In genomic region chr4:7323872-7324650, GRCh38 we compare ENCODE assay signal across 9 cellular contexts.
DNase-seq lines count a peak whose midpoint lies in the region; ATAC-seq and TF ChIP-seq lines count a peak whose summit lies in the region.
"Had no signal": no experiment of that assay in that cellular context is flagged by ENCODE, and none has a peak within 500 bp of the region (broad histone marks: within the 10 kb centered on the region; RNA-seq: fewer than 3 reads in every experiment).

No MANE protein-coding gene starts in this region.

- H3K4me3 Mint-ChIP-seq in central memory CD8-positive, alpha-beta T cell, result peak overlapping the region; percentile 64
- no peak overlapping the region for H3K4me3 Mint-ChIP-seq in stimulated activated naive CD8-positive, alpha-beta T cell treated with anti-CD3 and anti-CD28 coated beads, Interleukin-15, amount 100 ng/mL, for 72 hours

- no peaks in the 10 kb centered on the region for H3K27me3 ChIP-seq in right atrium auricular region

- peaks cover 0 to 15% of the 10 kb centered on the region in 2 donors for H3K9me3 ChIP-seq in right atrium auricular region

- intact Hi-C loops in Right ventricle myocardium superior (cut with DNase I), result no loop called here

- H3K27ac ChIP-seq in right atrium auricular region, result no peak overlapping the region

- H3K36me3 ChIP-seq in right atrium auricular region, result no peaks in the 10 kb centered on the region

- H3K27me3 Mint-ChIP-seq in central memory CD8-positive, alpha-beta T cell, result no peaks in the 10 kb centered on the region
- H3K27me3 Mint-ChIP-seq in stimulated activated naive CD8-positive, alpha-beta T cell treated with anti-CD3 and anti-CD28 coated beads, Interleukin-15, amount 100 ng/mL, for 72 hours, result peaks cover 21% of the 10 kb centered on the region

- peak overlapping the region; percentile 87 for H3K27ac Mint-ChIP-seq in central memory CD8-positive, alpha-beta T cell (ENCODE audit: low read depth)
- H3K27ac Mint-ChIP-seq in stimulated activated naive CD8-positive, alpha-beta T cell treated with anti-CD3 and anti-CD28 coated beads, Interleukin-15, amount 100 ng/mL, for 72 hours, result peak overlapping the region in 1 of 2 donors; percentile 20

- peaks cover 0 to 6% of the 10 kb centered on the region in 2 donors for H3K4me1 ChIP-seq in right atrium auricular region

- no peak overlapping the region for H3K4me3 ChIP-seq in right atrium auricular region

- peaks cover 10% of the 10 kb centered on the region for H3K36me3 Mint-ChIP-seq in central memory CD8-positive, alpha-beta T cell (ENCODE audit: insufficient read depth)

- peak; percentile 22 for DNase-seq in Right ventricle myocardium superior
- DNase-seq in right atrium auricular region (ENCODE audit: low spot score), result no peak
- peak; percentile 68 for DNase-seq in NCI-H2107 (lab: John Stamatoyannopoulos, UW)
- peak in 1 of 2 donors; percentile 50 for DNase-seq in central memory CD8-positive, alpha-beta T cell (ENCODE audit: low spot score in 2 of 2)
- DNase-seq in stimulated activated naive CD8-positive, alpha-beta T cell treated with anti-CD3 and anti-CD28 coated beads, Interleukin-15, amount 100 ng/mL, for 72 hours, result no peak
- no peak for DNase-seq in SIG-M5 (lab: John Stamatoyannopoulos, UW)
- DNase-seq: activated CD4-positive, alpha-beta T cell treated with anti-CD3 and anti-CD28 coated beads, Interleukin-2, amount 50 U/mL, for 4 hours had no signal

- no peak for TF ChIP-seq CTCF in right atrium auricular region (IDR thresholded peaks at IDR 0.05)

- peaks cover 21% of the 10 kb centered on the region for H3K4me1 Mint-ChIP-seq in central memory CD8-positive, alpha-beta T cell
- peaks cover 7% of the 10 kb centered on the region for H3K4me1 Mint-ChIP-seq in stimulated activated naive CD8-positive, alpha-beta T cell treated with anti-CD3 and anti-CD28 coated beads, Interleukin-15, amount 100 ng/mL, for 72 hours

- no peak for ATAC-seq in Right ventricle myocardium superior (ENCODE audit: poor library complexity)
- ATAC-seq in central memory CD8-positive, alpha-beta T cell (replicated peaks; ENCODE audit: extremely low read depth, poor library complexity, severe bottlenecking), result peak; percentile 71
- ATAC-seq in stimulated activated naive CD8-positive, alpha-beta T cell treated with anti-CD3 and anti-CD28 coated beads, Interleukin-15, amount 100 ng/mL, for 72 hours, result peak; percentile 36
- ATAC-seq in HG03460 (IDR thresholded peaks at IDR 0.05; ENCODE audit: unreplicated experiment), result no peak
- ATAC-seq in GM21360 (IDR thresholded peaks at IDR 0.05; ENCODE audit: unreplicated experiment), result no peak

- peaks cover 2% of the 10 kb centered on the region for H3K9me3 Mint-ChIP-seq in central memory CD8-positive, alpha-beta T cell
- peaks cover 5 to 21% of the 10 kb centered on the region in 2 donors for H3K9me3 Mint-ChIP-seq in stimulated activated naive CD8-positive, alpha-beta T cell treated with anti-CD3 and anti-CD28 coated beads, Interleukin-15, amount 100 ng/mL, for 72 hours

Comparison
In these comparisons a context has a peak if more than half of its experiments do, and no peak if none do; other contexts are left out.
1. DNase-seq: peak in Right ventricle myocardium superior (single experiment) and NCI-H2107 (single experiment); none in right atrium auricular region (single experiment), stimulated activated naive CD8-positive, alpha-beta T cell treated with anti-CD3 and anti-CD28 coated beads, Interleukin-15, amount 100 ng/mL, for 72 hours (0 of 2) and SIG-M5 (single experiment).
2. ATAC-seq: peak in central memory CD8-positive, alpha-beta T cell (single experiment) and stimulated activated naive CD8-positive, alpha-beta T cell treated with anti-CD3 and anti-CD28 coated beads, Interleukin-15, amount 100 ng/mL, for 72 hours (single experiment); none in Right ventricle myocardium superior (single experiment), HG03460 (single experiment) and GM21360 (single experiment).